1 cellular context compared by ENCODE assay signal in the genomic region with DNA sequence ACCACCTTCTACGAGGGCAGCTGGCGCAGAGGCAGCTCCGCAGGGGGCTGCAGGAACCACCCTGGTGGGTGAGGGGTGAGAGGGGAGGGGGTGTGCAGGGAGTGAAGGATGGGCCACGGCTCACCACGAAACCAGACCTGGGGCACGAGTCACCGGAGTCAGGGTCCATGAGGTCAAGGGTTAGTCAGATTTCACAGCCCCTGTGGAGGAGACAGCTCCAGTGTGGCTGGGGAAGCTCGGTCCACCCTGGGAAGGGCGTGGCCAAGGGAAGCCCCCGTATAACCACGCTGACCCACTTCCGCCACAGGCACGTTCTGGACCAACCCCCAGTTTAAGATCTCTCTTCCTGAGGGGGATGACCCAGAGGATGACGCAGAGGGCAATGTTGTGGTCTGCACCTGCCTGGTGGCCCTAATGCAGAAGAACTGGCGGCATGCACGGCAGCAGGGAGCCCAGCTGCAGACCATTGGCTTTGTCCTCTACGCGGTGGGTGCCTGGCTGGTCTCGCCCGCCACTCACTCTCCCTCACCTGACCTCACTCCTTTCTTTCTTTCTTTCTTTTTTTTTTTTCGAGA.
TF ChIP-seq lines count a peak whose summit lies in the region.

No MANE protein-coding gene starts in this region.

TF ChIP-seq in SK-N-SH, 30 proteins besides CTCF, POLR2A, EP300 and RAD21 (continued from another document):
- TF ChIP-seq, protein P1, sequence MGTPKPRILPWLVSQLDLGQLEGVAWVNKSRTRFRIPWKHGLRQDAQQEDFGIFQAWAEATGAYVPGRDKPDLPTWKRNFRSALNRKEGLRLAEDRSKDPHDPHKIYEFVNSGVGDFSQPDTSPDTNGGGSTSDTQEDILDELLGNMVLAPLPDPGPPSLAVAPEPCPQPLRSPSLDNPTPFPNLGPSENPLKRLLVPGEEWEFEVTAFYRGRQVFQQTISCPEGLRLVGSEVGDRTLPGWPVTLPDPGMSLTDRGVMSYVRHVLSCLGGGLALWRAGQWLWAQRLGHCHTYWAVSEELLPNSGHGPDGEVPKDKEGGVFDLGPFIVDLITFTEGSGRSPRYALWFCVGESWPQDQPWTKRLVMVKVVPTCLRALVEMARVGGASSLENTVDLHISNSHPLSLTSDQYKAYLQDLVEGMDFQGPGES (IDR thresholded peaks at IDR 0.05; ENCODE audit: low read depth, low read length), result no peak
- TF ChIP-seq ELF1 (IDR thresholded peaks at IDR 0.05), result no peak
- no peak for TF ChIP-seq YY1 (IDR thresholded peaks at IDR 0.05; ENCODE audit: low read depth)
- no peak for TF ChIP-seq RCOR1 (IDR thresholded peaks at IDR 0.05; ENCODE audit: low read length)
- TF ChIP-seq, protein P2, sequence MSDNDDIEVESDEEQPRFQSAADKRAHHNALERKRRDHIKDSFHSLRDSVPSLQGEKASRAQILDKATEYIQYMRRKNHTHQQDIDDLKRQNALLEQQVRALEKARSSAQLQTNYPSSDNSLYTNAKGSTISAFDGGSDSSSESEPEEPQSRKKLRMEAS (IDR thresholded peaks at IDR 0.05; ENCODE audit: low read depth), result no peak
- TF ChIP-seq TAF1 (IDR thresholded peaks at IDR 0.05; ENCODE audit: borderline replicate concordance, low read depth, low read length), result no peak
- no peak for TF ChIP-seq EZH2phosphoT487 (IDR thresholded peaks at IDR 0.05; ENCODE audit: borderline replicate concordance, low read depth)
- TF ChIP-seq, protein P3, sequence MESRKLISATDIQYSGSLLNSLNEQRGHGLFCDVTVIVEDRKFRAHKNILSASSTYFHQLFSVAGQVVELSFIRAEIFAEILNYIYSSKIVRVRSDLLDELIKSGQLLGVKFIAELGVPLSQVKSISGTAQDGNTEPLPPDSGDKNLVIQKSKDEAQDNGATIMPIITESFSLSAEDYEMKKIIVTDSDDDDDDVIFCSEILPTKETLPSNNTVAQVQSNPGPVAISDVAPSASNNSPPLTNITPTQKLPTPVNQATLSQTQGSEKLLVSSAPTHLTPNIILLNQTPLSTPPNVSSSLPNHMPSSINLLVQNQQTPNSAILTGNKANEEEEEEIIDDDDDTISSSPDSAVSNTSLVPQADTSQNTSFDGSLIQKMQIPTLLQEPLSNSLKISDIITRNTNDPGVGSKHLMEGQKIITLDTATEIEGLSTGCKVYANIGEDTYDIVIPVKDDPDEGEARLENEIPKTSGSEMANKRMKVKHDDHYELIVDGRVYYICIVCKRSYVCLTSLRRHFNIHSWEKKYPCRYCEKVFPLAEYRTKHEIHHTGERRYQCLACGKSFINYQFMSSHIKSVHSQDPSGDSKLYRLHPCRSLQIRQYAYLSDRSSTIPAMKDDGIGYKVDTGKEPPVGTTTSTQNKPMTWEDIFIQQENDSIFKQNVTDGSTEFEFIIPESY (IDR thresholded peaks at IDR 0.05; ENCODE audit: borderline replicate concordance, low read depth), result no peak
- no peak for TF ChIP-seq NFIC (IDR thresholded peaks at IDR 0.05; ENCODE audit: borderline replicate concordance)
TF ChIP-seq in SK-N-SH: peak in this region for 0.
